10 cellular contexts compared by ENCODE assay signal in the genomic region with DNA sequence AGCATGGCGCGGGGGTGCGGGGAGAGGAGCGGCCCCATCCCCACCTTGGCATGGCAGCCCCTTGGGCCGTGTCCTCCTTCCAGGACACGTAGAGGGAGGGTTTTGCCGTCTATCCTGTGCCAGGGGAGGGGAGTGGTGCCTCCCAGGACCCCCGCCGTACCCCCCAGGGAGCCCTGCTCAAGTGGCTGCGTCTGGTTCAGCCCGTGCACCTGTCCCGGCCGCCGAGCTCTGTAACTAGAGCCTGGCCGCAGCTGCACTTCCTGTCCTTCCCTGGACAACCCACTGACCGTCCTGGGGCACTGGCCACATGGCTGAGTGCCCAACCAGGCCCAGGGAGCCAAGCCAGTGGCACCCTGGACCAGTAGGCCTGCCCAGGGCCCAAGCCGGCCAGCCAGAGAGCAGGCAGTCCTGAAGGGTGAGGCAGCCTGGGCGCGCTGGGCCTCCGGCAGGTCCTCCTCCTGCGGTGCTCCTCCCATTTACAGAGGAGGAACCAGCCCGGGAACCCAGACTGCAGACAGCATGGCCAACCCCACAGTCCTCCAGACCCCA. TPM values are rescaled to one million over a fixed set of nuclear protein-coding genes. Genes with fewer than 3 reads are reported as not detected.
A peak's percentile ranks its signal among the peaks of the same experiment; 100 is the strongest.
DNase-seq lines count a peak whose midpoint lies in the region; ATAC-seq and TF ChIP-seq lines count a peak whose summit lies in the region.
"Had no signal": no experiment of that assay in that cellular context is flagged by ENCODE, and none has a peak within 500 bp of the region (broad histone marks: within the 10 kb centered on the region; RNA-seq: fewer than 3 reads in every experiment).

No MANE protein-coding gene starts in this region.

- DNase-seq in esophagus muscularis mucosa (ENCODE audit: extremely low spot score): no peak
- DNase-seq in osteocyte (ENCODE audit: extremely low spot score, unreplicated experiment): no peak
- no peak for DNase-seq in SIG-M5 (lab: John Stamatoyannopoulos, UW)
- DNase-seq in NCI-H446 treated with DMSO at 0.1 percent for 48 hours (lab: John Stamatoyannopoulos, UW): no peak
- no peak for DNase-seq in COLO829 (ENCODE audit: low spot score)
- DNase-seq in activated T-cell treated with anti-CD3 and anti-CD28 coated beads, Interleukin-2, amount 50 U/mL, for 4 hours: no peak
- DNase-seq: GM23248 had no signal

- H3K9me3 ChIP-seq in BLaER1 (no peaks in the 10 kb centered on the region), esophagus muscularis mucosa (no peaks in the 10 kb centered on the region)

- intact Hi-C loops in esophagus muscularis mucosa (cut with DNase I): no loop called here

- no peak overlapping the region for H3K4me3 Mint-ChIP-seq in osteocyte (ENCODE audit: unreplicated experiment)
- H3K4me3 Mint-ChIP-seq in activated T-cell treated with anti-CD3 and anti-CD28 coated beads, Interleukin-2, amount 50 U/mL, for 4 hours: no peak overlapping the region
- H3K4me3 Mint-ChIP-seq: B cell had no signal

- H3K27ac ChIP-seq in BLaER1 (peak overlapping the region; percentile 61), esophagus muscularis mucosa (replicated peaks in 1 of 4) (peak overlapping the region; percentile 93 to 97 (median 93))
- H3K27ac ChIP-seq: GM23248 had no signal

- H3K27me3 Mint-ChIP-seq in osteocyte (ENCODE audit: unreplicated experiment): no peaks in the 10 kb centered on the region
- H3K27me3 Mint-ChIP-seq in activated T-cell treated with anti-CD3 and anti-CD28 coated beads, Interleukin-2, amount 50 U/mL, for 4 hours (ENCODE audit: low read depth): peaks cover 13% of the 10 kb centered on the region
- H3K27me3 Mint-ChIP-seq: B cell had no signal

- WGBS in esophagus muscularis mucosa: 17% methylated on average over 3 of the region's 22 CpGs

- H3K9me3 Mint-ChIP-seq in osteocyte (ENCODE audit: unreplicated experiment): no peaks in the 10 kb centered on the region
- H3K9me3 Mint-ChIP-seq in activated T-cell treated with anti-CD3 and anti-CD28 coated beads, Interleukin-2, amount 50 U/mL, for 4 hours: no peaks in the 10 kb centered on the region

- H3K27ac Mint-ChIP-seq in osteocyte (ENCODE audit: unreplicated experiment): peak overlapping the region; percentile 65
- H3K27ac Mint-ChIP-seq: B cell had no signal

- H3K36me3 ChIP-seq in BLaER1 (peaks cover 13% of the 10 kb centered on the region; the same call in 1 of the 2 replicates), esophagus muscularis mucosa (peaks cover 0 to 20% (median 11%) of the 10 kb centered on the region in 4 donors)

- peaks cover 86% of the 10 kb centered on the region for H4K20me1 ChIP-seq in BLaER1

- peak overlapping the region; percentile 65; the same call in 1 of the 2 replicates for H3K9ac ChIP-seq in BLaER1
- H3K9ac ChIP-seq: GM23248 had no signal

- TF ChIP-seq CTCF in esophagus muscularis mucosa (IDR thresholded peaks at IDR 0.05) (no peak), osteocyte (IDR thresholded peaks at IDR 0.05) (no peak)

- peaks cover 85% of the 10 kb centered on the region for H3K4me1 ChIP-seq in BLaER1
- peaks cover 93 to 98% (median 97%) of the 10 kb centered on the region in 4 donors for H3K4me1 ChIP-seq in esophagus muscularis mucosa

- H3K27me3 ChIP-seq in BLaER1: peaks cover 8% of the 10 kb centered on the region; the same call in 1 of the 2 replicates
- H3K27me3 ChIP-seq in esophagus muscularis mucosa: no peaks in the 10 kb centered on the region

- no peaks in the 10 kb centered on the region for H3K36me3 Mint-ChIP-seq in osteocyte (ENCODE audit: unreplicated experiment)
- no peaks in the 10 kb centered on the region for H3K36me3 Mint-ChIP-seq in activated T-cell treated with anti-CD3 and anti-CD28 coated beads, Interleukin-2, amount 50 U/mL, for 4 hours (ENCODE audit: insufficient read depth)

- H3K4me3 ChIP-seq in BLaER1 (peak overlapping the region; percentile 51; the same call in 1 of the 2 replicates), esophagus muscularis mucosa (peak overlapping the region in 3 of 4 donors; percentile 29 to 41 (median 40))
- H3K4me3 ChIP-seq: GM23248 had no signal

- peaks cover 63% of the 10 kb centered on the region for H3K4me1 Mint-ChIP-seq in osteocyte (ENCODE audit: unreplicated experiment)
- no peaks in the 10 kb centered on the region for H3K4me1 Mint-ChIP-seq in activated T-cell treated with anti-CD3 and anti-CD28 coated beads, Interleukin-2, amount 50 U/mL, for 4 hours (ENCODE audit: low read depth)

- peak overlapping the region; percentile 87 for H3K4me2 ChIP-seq in BLaER1

- ATAC-seq in activated T-cell treated with anti-CD3 and anti-CD28 coated beads, Interleukin-2, amount 50 U/mL, for 4 hours: no peak

- TF ChIP-seq POLR2A in esophagus muscularis mucosa (IDR thresholded peaks at IDR 0.05; ENCODE audit: low read depth): no peak

- TF ChIP-seq EP300 in esophagus muscularis mucosa (IDR thresholded peaks at IDR 0.05): no peak

TF ChIP-seq in PFSK-1, 5 proteins besides CTCF, POLR2A, EP300 and RAD21:
- TF ChIP-seq TAF1 (IDR thresholded peaks at IDR 0.05; ENCODE audit: borderline replicate concordance, insufficient read depth, low read length): no peak
- TF ChIP-seq, protein P1, sequence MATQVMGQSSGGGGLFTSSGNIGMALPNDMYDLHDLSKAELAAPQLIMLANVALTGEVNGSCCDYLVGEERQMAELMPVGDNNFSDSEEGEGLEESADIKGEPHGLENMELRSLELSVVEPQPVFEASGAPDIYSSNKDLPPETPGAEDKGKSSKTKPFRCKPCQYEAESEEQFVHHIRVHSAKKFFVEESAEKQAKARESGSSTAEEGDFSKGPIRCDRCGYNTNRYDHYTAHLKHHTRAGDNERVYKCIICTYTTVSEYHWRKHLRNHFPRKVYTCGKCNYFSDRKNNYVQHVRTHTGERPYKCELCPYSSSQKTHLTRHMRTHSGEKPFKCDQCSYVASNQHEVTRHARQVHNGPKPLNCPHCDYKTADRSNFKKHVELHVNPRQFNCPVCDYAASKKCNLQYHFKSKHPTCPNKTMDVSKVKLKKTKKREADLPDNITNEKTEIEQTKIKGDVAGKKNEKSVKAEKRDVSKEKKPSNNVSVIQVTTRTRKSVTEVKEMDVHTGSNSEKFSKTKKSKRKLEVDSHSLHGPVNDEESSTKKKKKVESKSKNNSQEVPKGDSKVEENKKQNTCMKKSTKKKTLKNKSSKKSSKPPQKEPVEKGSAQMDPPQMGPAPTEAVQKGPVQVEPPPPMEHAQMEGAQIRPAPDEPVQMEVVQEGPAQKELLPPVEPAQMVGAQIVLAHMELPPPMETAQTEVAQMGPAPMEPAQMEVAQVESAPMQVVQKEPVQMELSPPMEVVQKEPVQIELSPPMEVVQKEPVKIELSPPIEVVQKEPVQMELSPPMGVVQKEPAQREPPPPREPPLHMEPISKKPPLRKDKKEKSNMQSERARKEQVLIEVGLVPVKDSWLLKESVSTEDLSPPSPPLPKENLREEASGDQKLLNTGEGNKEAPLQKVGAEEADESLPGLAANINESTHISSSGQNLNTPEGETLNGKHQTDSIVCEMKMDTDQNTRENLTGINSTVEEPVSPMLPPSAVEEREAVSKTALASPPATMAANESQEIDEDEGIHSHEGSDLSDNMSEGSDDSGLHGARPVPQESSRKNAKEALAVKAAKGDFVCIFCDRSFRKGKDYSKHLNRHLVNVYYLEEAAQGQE (IDR thresholded peaks at IDR 0.05; ENCODE audit: insufficient read depth in 1 of 2, low read depth in 2 of 2, low read length in 2 of 2): no peak
- TF ChIP-seq SIN3A (IDR thresholded peaks at IDR 0.05; ENCODE audit: borderline replicate concordance, insufficient read depth, low read length): no peak
- no peak for TF ChIP-seq POLR2AphosphoS5 (IDR thresholded peaks at IDR 0.05; ENCODE audit: low read depth, low read length)
- peak; percentile 73 for TF ChIP-seq FOXP2 (optimal IDR thresholded peaks at IDR 0.05; ENCODE audit: borderline replicate concordance, extremely low read depth, extremely low read length, insufficient read depth)
TF ChIP-seq in PFSK-1: peak in this region for 1.

RNA-seq across cellular contexts. Expression of a gene that starts 8.9 kb away (rescaled TPM):
- 85.7 TPM for polyA plus RNA-seq in PFSK-1 (2012; ENCODE audit: insufficient read length, low read depth)
- total RNA-seq in esophagus muscularis mucosa (100 to 1,000 TPM in 3 of 4 donors, 10 to 100 TPM in 1; 70.1 to 257 (median 150) TPM), osteocyte (201 and 204 TPM in 2 replicates)
- 1 to 10 TPM in 1 of 3 donors, under 1 TPM in 2; 0.82 to 1.0 (median 0.84) TPM for total RNA-seq in activated T-cell treated with anti-CD3 and anti-CD28 coated beads, Interleukin-2, amount 50 U/mL, for 4 hours

RNA-seq across cellular contexts. Expression of a gene that starts 28.7 kb away (rescaled TPM):
- polyA plus RNA-seq in PFSK-1 (2012; ENCODE audit: insufficient read length, low read depth): 8,194 TPM
- total RNA-seq in esophagus muscularis mucosa: 1,000 to 10,000 TPM in 2 of 4 donors, 100 to 1,000 TPM in 2; 581 to 2,787 (median 1,391) TPM
- 1,013 and 1,039 TPM in 2 replicates for total RNA-seq in osteocyte
- 1,000 to 10,000 TPM; 2,653 to 2,730 (median 2,725) TPM for total RNA-seq in activated T-cell treated with anti-CD3 and anti-CD28 coated beads, Interleukin-2, amount 50 U/mL, for 4 hours

RNA-seq across cellular contexts. Expression of a gene that starts 48.8 kb away (rescaled TPM):
- polyA plus RNA-seq in PFSK-1 (2012; ENCODE audit: insufficient read length, low read depth): 10.4 TPM
- total RNA-seq in esophagus muscularis mucosa (1 to 10 TPM; 2.0 to 6.9 (median 4.1) TPM), osteocyte (7.8 and 8.8 TPM in 2 replicates)
- 1 to 10 TPM; 6.1 to 7.9 (median 6.9) TPM for total RNA-seq in activated T-cell treated with anti-CD3 and anti-CD28 coated beads, Interleukin-2, amount 50 U/mL, for 4 hours

RNA-seq across cellular contexts. Expression of a gene that starts 55.4 kb away (rescaled TPM):
- polyA plus RNA-seq in PFSK-1 (2012; ENCODE audit: insufficient read length, low read depth): 307 TPM
- 100 to 1,000 TPM; 127 to 184 (median 173) TPM for total RNA-seq in esophagus muscularis mucosa
- 82.6 and 83.9 TPM in 2 replicates for total RNA-seq in osteocyte
- 100 to 1,000 TPM; 259 to 285 (median 274) TPM for total RNA-seq in activated T-cell treated with anti-CD3 and anti-CD28 coated beads, Interleukin-2, amount 50 U/mL, for 4 hours

Comparison
In these comparisons a context has a peak if more than half of its experiments do, and no peak if none do; other contexts are left out.
1. RNA of a gene that starts 8.9 kb away (total RNA-seq): 201 to 204 TPM in osteocyte and 70.1 to 257 TPM in esophagus muscularis mucosa; 0.82 to 1.0 TPM in activated T-cell treated with anti-CD3 and anti-CD28 coated beads, Interleukin-2, amount 50 U/mL, for 4 hours; every median in the first group is over 10 times any median in the second.